ENCODE assay signal across 8 cellular contexts in genomic region chr3:15858547-15859506, GRCh38.
A peak's percentile ranks its signal among the peaks of the same experiment; 100 is the strongest.
DNase-seq lines count a peak whose midpoint lies in the region; ATAC-seq and TF ChIP-seq lines count a peak whose summit lies in the region.

No MANE protein-coding gene starts in this region.

- H3K4me3 ChIP-seq in HUES6 (ENCODE audit: low read depth, low read length), result peak overlapping the region; percentile 79
- peak overlapping the region; percentile 86 for H3K4me3 ChIP-seq in brain microvascular endothelial cell (ENCODE audit: low read depth, low read length)

- in situ Hi-C loops in G401 (cut with HindIII; ENCODE audit: low sequenced_read_pairs), result no loop called here
- in situ Hi-C loops in brain microvascular endothelial cell (cut with HindIII; ENCODE audit: low pct_ligation_motif_present, low sequenced_read_pairs), result no loop called here

- H3K9ac ChIP-seq in HUES6 (ENCODE audit: low read length), result peak overlapping the region; percentile 83

- TF ChIP-seq CTCF in brain microvascular endothelial cell (IDR thresholded peaks at IDR 0.05; ENCODE audit: low read depth, low read length, missing control alignments), result peak; percentile 9

- peak; percentile 71 for ATAC-seq in GM21447 (IDR thresholded peaks at IDR 0.05; ENCODE audit: unreplicated experiment)

- H3K27ac ChIP-seq in HUES6 (ENCODE audit: low read depth, low read length) (peak overlapping the region; percentile 79; the same call in 1 of the 2 replicates), brain microvascular endothelial cell (no peak overlapping the region)

- no peaks in the 10 kb centered on the region for H3K36me3 ChIP-seq in HUES6 (ENCODE audit: control insufficient read depth, insufficient read depth, low read length)
- no peaks in the 10 kb centered on the region for H3K36me3 ChIP-seq in brain microvascular endothelial cell (replicated peaks)

- H3K27me3 ChIP-seq in HUES6 (ENCODE audit: control insufficient read depth, insufficient read depth, low read length) (no peaks in the 10 kb centered on the region), brain microvascular endothelial cell (replicated peaks) (no peaks in the 10 kb centered on the region)

- H3K4me1 ChIP-seq in HUES6 (ENCODE audit: control insufficient read depth, insufficient read depth, low read length), result peaks cover 6% of the 10 kb centered on the region; the same call in 1 of the 2 replicates

- peak; percentile 42 for DNase-seq in G401 (ENCODE audit: low spot score)
- peak; percentile 53 for DNase-seq in T-helper 22 cell (ENCODE audit: low read depth)
- DNase-seq in brain microvascular endothelial cell, result no peak
- peak; percentile 12 for DNase-seq in kidney glomerular epithelial cell (lab: John Stamatoyannopoulos, UW)
- DNase-seq in stimulated activated CD4-positive, alpha-beta T cell treated with anti-CD3 and anti-CD28 coated beads, Interleukin-1b, Interleukin-23, amount 100 ng/mL, for 4 hours (ENCODE audit: low read depth in 2 of 2), result peak; percentile 37 to 43
- no peak for DNase-seq in NCI-H1436 (lab: John Stamatoyannopoulos, UW)

- H3K9me3 ChIP-seq in HUES6 (ENCODE audit: control insufficient read depth, insufficient read depth, low read depth, low read length), result no peaks in the 10 kb centered on the region

Comparison
In these comparisons a context has a peak if more than half of its experiments do, and no peak if none do; other contexts are left out.
1. DNase-seq: peak in G401 (single experiment), T-helper 22 cell (single experiment), kidney glomerular epithelial cell (single experiment) and stimulated activated CD4-positive, alpha-beta T cell treated with anti-CD3 and anti-CD28 coated beads, Interleukin-1b, Interleukin-23, amount 100 ng/mL, for 4 hours (2 of 2); none in brain microvascular endothelial cell (single experiment) and NCI-H1436 (single experiment).